ENCODE assay signal across 21 cellular contexts in the genomic region with DNA sequence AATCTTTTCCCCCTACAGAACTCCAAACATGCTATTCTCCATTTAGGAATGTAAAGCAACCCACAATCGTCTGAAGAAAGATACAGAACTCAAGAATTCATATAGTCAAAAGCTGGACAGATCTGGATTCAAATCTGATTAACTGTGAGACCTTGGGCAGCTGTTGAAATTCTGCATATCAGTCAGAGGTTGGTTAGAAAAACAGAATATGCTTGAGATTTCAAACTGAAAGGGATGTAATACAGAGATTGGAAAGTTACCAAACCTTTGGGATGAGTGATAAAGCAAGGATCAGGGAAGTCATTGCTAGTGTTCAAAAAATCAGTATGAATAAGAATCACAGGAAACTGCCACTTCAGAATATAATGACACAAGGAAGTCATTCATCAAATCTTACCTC.
DNase-seq lines count a peak whose midpoint lies in the region; ATAC-seq, FAIRE-seq and TF ChIP-seq lines count a peak whose summit lies in the region.
"Had no signal": no experiment of that assay in that cellular context is flagged by ENCODE, and none has a peak within 500 bp of the region (broad histone marks: within the 10 kb centered on the region; RNA-seq: fewer than 3 reads in every experiment).

No MANE protein-coding gene starts in this region.

- DNase-seq in ELR (ENCODE audit: low read depth) (peak; percentile 22), PC-3 (peak; percentile 45), bronchial epithelial cell (ENCODE audit: low read depth) (peak; percentile 55), GM23248 (no peak), retina (no peak), NCI-H774 (lab: John Stamatoyannopoulos, UW) (no peak)
- DNase-seq: activated CD4-positive, alpha-beta T cell treated with anti-CD3 and anti-CD28 coated beads, Interleukin-2, amount 50 U/mL, for 4 hours; activated T-cell treated with anti-CD3 and anti-CD28 coated beads, Interleukin-2, amount 50 U/mL, for 1 hour; DMS79 treated with DMSO at 0.1 percent for 48 hours; glutamatergic neuron; NCI-H1417 treated with DMSO at 0.1 percent for 48 hours; NCI-H446; PC-9; stimulated activated naive CD8-positive, alpha-beta T cell treated with anti-CD3 and anti-CD28 coated beads, Interleukin-15, Interleukin-2, amounts not matched to agents 100 U/mL and 50 U/mL, for 24 hours; upper lobe of right lung had no signal

- H3K27me3 ChIP-seq in PC-3 (ENCODE audit: low read length) (no peaks in the 10 kb centered on the region), bronchial epithelial cell (ENCODE audit: control insufficient read depth, insufficient read depth, low read length) (no peaks in the 10 kb centered on the region), GM23248 (replicated peaks; ENCODE audit: insufficient read depth) (no peaks in the 10 kb centered on the region)
- H3K27me3 ChIP-seq: BLaER1 treated with 17β-estradiol and CSF1 and Interleukin-3, amounts not matched to agents 10 nM and 100 nM; upper lobe of right lung had no signal

- intact Hi-C loops in PC-3 (cut with micrococcal nuclease): loop anchor here (5.0 to 10.0 kb wide), 2 partner anchors 106 to 136 kb away; no protein-coding TSS in a partner anchor

- TF ChIP-seq CTCF in PC-3 (conservative IDR thresholded peaks at IDR 0.05; ENCODE audit: low read depth, low read length) (no peak), bronchial epithelial cell (IDR thresholded peaks at IDR 0.05; ENCODE audit: insufficient read depth, low read length, severe bottlenecking) (no peak)

- ATAC-seq in PC-3 (peak; percentile 34), GM18520 (IDR thresholded peaks at IDR 0.05; ENCODE audit: unreplicated experiment) (no peak)
- ATAC-seq: natural killer cell treated with Interleukin-12 subunit alpha and Interleukin-12 subunit beta and Interleukin-15 and Interleukin-18, amount 100 ng/mL, for 72 hours; stimulated activated naive CD8-positive, alpha-beta T cell treated with anti-CD3 and anti-CD28 coated beads, Interleukin-15, Interleukin-2, amounts not matched to agents 100 U/mL and 50 U/mL, for 24 hours; upper lobe of right lung had no signal

- H2AFZ ChIP-seq in PC-3 (ENCODE audit: low read length): no peak overlapping the region
- H2AFZ ChIP-seq in GM23248: no peak overlapping the region
- H2AFZ ChIP-seq: PC-9 had no signal

- POLR2A ChIA-PET in PC-3 (lab: Charles Lee; ENCODE audit: unreplicated experiment): no interaction called here

- in situ Hi-C loops in GM23248 (cut with MboI): no loop called here

- FAIRE-seq in bronchial epithelial cell (lab: Jason Lieb, UNC): no peak

- peaks cover 45% of the 10 kb centered on the region for H3K4me1 ChIP-seq in PC-3 (ENCODE audit: insufficient read depth, low read length)
- H3K4me1 ChIP-seq in mesodermal cell (ENCODE audit: control insufficient read depth, insufficient read depth, low read length, poor library complexity, severe bottlenecking): no peaks in the 10 kb centered on the region
- H3K4me1 ChIP-seq in GM23248 (ENCODE audit: insufficient read depth): no peaks in the 10 kb centered on the region
- H3K4me1 ChIP-seq: prostate gland, upper lobe of right lung had no signal

- H3K79me2 ChIP-seq in PC-3 (ENCODE audit: low read length) (no peaks in the 10 kb centered on the region), GM23248 (ENCODE audit: insufficient read depth) (no peaks in the 10 kb centered on the region)

- no peaks in the 10 kb centered on the region for H3F3A ChIP-seq in PC-3 (ENCODE audit: low read length, unreplicated experiment)
- H3F3A ChIP-seq in GM23248 (ENCODE audit: insufficient read depth): no peaks in the 10 kb centered on the region

- CTCF ChIA-PET in PC-3 (lab: Charles Lee): no interaction called here

- no TSS peak for BruUV-seq in PC-3 (replicated peaks; lab: Mats Ljungman, UMichigan)

- H3K9me2 ChIP-seq in PC-3 (replicated peaks; ENCODE audit: low read length): no peaks in the 10 kb centered on the region
- H3K9me2 ChIP-seq in GM23248 (ENCODE audit: insufficient read depth): no peaks in the 10 kb centered on the region

- H3K9ac ChIP-seq in PC-3 (ENCODE audit: low read length) (no peak overlapping the region), GM23248 (no peak overlapping the region)
- H3K9ac ChIP-seq: BLaER1 treated with 17β-estradiol and CSF1 and Interleukin-3, amounts not matched to agents 10 nM and 100 nM had no signal

- H3K4me3 ChIP-seq in PC-3 (ENCODE audit: low read length) (no peak overlapping the region), bronchial epithelial cell (ENCODE audit: low read depth, low read length) (no peak overlapping the region), mesodermal cell (ENCODE audit: extremely low read depth, insufficient read depth, low read length, poor library complexity, severe bottlenecking) (no peak overlapping the region), GM23248 (no peak overlapping the region)
- H3K4me3 ChIP-seq: BLaER1 treated with 17β-estradiol and CSF1 and Interleukin-3, amounts not matched to agents 10 nM and 100 nM; lung; PC-9; prostate gland; upper lobe of right lung had no signal

- H3K36me3 ChIP-seq in PC-3 (ENCODE audit: low read depth, low read length) (no peaks in the 10 kb centered on the region), bronchial epithelial cell (ENCODE audit: control insufficient read depth, insufficient read depth, low read length) (no peaks in the 10 kb centered on the region), mesodermal cell (ENCODE audit: control insufficient read depth, insufficient read depth, low read length) (no peaks in the 10 kb centered on the region), GM23248 (ENCODE audit: low read depth) (no peaks in the 10 kb centered on the region)
- H3K36me3 ChIP-seq: BLaER1 treated with 17β-estradiol and CSF1 and Interleukin-3, amounts not matched to agents 10 nM and 100 nM; prostate gland; upper lobe of right lung had no signal

- H3K9me3 ChIP-seq in PC-3 (ENCODE audit: low read length) (no peaks in the 10 kb centered on the region), mesodermal cell (ENCODE audit: control insufficient read depth, low read length) (no peaks in the 10 kb centered on the region), GM23248 (ENCODE audit: low read depth) (no peaks in the 10 kb centered on the region)
- H3K9me3 ChIP-seq: prostate gland, upper lobe of right lung had no signal

- no CpG with 5 or more reads among the region's 1 CpG for WGBS in mesodermal cell (ENCODE audit: insufficient coverage in 2 of 2), 2 experiments
- 0 to 4% methylated on average over 1 of the region's 1 CpG for WGBS in GM23248 (ENCODE audit: low coverage in 1 of 2, low lambda C conversion rate in 2 of 2, missing lambda C conversion rate in 2 of 2), 2 experiments

- H3K27ac ChIP-seq in PC-3 (ENCODE audit: low read length): peak overlapping the region; percentile 67
- H3K27ac ChIP-seq in mesodermal cell (ENCODE audit: low read depth, low read length, severe bottlenecking): peak overlapping the region; percentile 6
- no peak overlapping the region for H3K27ac ChIP-seq in GM23248
- H3K27ac ChIP-seq: BLaER1 treated with 17β-estradiol and CSF1 and Interleukin-3, amounts not matched to agents 10 nM and 100 nM; PC-9; prostate gland; upper lobe of right lung had no signal

- H4K20me1 ChIP-seq in PC-3 (ENCODE audit: low read length) (no peaks in the 10 kb centered on the region), GM23248 (ENCODE audit: insufficient read depth) (no peaks in the 10 kb centered on the region)
- H4K20me1 ChIP-seq: BLaER1 treated with 17β-estradiol and CSF1 and Interleukin-3, amounts not matched to agents 10 nM and 100 nM had no signal

- H3K4me2 ChIP-seq in PC-3 (ENCODE audit: low read length): peak overlapping the region; percentile 56
- no peak overlapping the region for H3K4me2 ChIP-seq in GM23248 (ENCODE audit: unreplicated experiment)
- H3K4me2 ChIP-seq: BLaER1 treated with 17β-estradiol and CSF1 and Interleukin-3, amounts not matched to agents 10 nM and 100 nM; PC-9 had no signal

Comparison
In these comparisons a context has a peak if more than half of its experiments do, and no peak if none do; other contexts are left out.
1. DNase-seq: peak in ELR (single experiment), PC-3 (single experiment) and bronchial epithelial cell (single experiment); none in GM23248 (single experiment), retina (single experiment) and NCI-H774 (single experiment).